Comparison of ENCODE assay signal across 26 cellular contexts in genomic region chr15:97115764-97116075, GRCh38.
DNase-seq lines count a peak whose midpoint lies in the region; ATAC-seq and TF ChIP-seq lines count a peak whose summit lies in the region.
"Had no signal": no experiment of that assay in that cellular context is flagged by ENCODE, and none has a peak within 500 bp of the region (broad histone marks: within the 10 kb centered on the region; RNA-seq: fewer than 3 reads in every experiment).

No MANE protein-coding gene starts in this region.

- H3K9me3 ChIP-seq in suprapubic skin, result peaks cover 7% of the 10 kb centered on the region
- H3K9me3 ChIP-seq: Caco-2 had no signal

- 80% methylated on average over 3 of the region's 3 CpGs for WGBS in suprapubic skin

- no peaks in the 10 kb centered on the region for H3K36me3 ChIP-seq in suprapubic skin

- H3K4me1 ChIP-seq in suprapubic skin, result no peaks in the 10 kb centered on the region
- H3K4me1 ChIP-seq: Caco-2 had no signal

- DNase-seq in NCI-H1417 (lab: John Stamatoyannopoulos, UW) (peak; percentile 19 to 84 (median 26)), NCI-H1417 treated with DMSO at 0.1 percent for 48 hours (lab: John Stamatoyannopoulos, UW) (no peak), NCI-H1436 treated with DMSO at 0.1 percent for 48 hours (lab: John Stamatoyannopoulos, UW) (peak; percentile 1), NCI-H524 (lab: John Stamatoyannopoulos, UW) (peak; percentile 18 to 80), left kidney (ENCODE audit: low read depth, low spot score) (peak; percentile 81), suprapubic skin (ENCODE audit: low spot score in 2 of 2) (no peak)
- DNase-seq: Caco-2; CD8-positive, alpha-beta T cell; GDM1; H7; HFFc6; Kasumi-1; NCI-H1092 treated with DMSO at 0.1 percent for 48 hours; NCI-H1694 treated with DMSO at 0.1 percent for 48 hours; NCI-H2081; NCI-H446 treated with DMSO at 0.1 percent for 48 hours; NCI-H774; SHP77; T-cell had no signal

- no peak overlapping the region for H3K4me3 ChIP-seq in suprapubic skin
- H3K4me3 ChIP-seq: K562 had no signal

- TF ChIP-seq CTCF in suprapubic skin (IDR thresholded peaks at IDR 0.05), result no peak

- no peak for TF ChIP-seq EP300 in suprapubic skin (IDR thresholded peaks at IDR 0.05)

- H3K27ac ChIP-seq in suprapubic skin, result no peak overlapping the region
- H3K27ac ChIP-seq: 22Rv1, C4-2B, RWPE1 had no signal

- H3K27me3 ChIP-seq in suprapubic skin, result no peaks in the 10 kb centered on the region

- ATAC-seq in GM19467 (IDR thresholded peaks at IDR 0.05; ENCODE audit: unreplicated experiment) (no peak), GM21360 (IDR thresholded peaks at IDR 0.05; ENCODE audit: unreplicated experiment) (no peak)
- ATAC-seq: CD8-positive, alpha-beta T cell; K562; Panc1; T-cell had no signal

- no peak for TF ChIP-seq POLR2A in suprapubic skin (IDR thresholded peaks at IDR 0.05)

Comparison
In these comparisons a context has a peak if more than half of its experiments do, and no peak if none do; other contexts are left out.
1. DNase-seq: peak in NCI-H1417 (3 of 3), NCI-H1436 treated with DMSO at 0.1 percent for 48 hours (single experiment), NCI-H524 (2 of 2) and left kidney (single experiment); none in NCI-H1417 treated with DMSO at 0.1 percent for 48 hours (single experiment) and suprapubic skin (0 of 2).